ENCODE assay signal across 20 cellular contexts in the genomic region with DNA sequence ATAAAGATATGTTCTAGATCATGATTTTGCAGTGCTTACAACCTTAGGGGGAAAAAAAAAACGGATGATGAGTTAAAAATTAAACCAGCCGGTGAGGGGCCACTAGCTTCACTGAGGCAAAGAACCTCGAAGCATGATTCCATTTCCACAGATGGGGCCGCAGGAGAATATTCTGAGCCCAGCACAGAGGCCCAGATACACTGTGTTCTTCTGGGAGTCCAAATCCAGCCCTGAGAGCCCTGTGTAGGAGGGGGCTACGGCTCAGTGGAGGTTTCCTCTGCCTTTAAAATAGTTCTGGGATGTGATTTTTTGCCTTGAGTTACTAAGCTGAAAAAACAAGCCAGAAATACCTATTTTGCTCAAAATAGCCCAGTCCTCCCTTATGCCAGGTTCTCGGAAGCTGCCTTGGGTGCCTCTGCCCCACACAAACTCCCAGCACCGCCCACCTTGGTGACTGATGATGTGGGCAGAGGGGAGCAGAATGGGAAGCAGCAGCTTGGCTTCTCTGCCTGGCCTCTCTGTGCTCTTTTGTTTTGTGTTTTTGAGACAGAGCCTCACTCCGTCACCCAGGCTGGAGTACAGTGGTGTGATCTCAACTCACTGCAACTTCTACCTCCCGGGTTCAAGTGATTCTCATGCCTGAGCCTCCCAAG.
DNase-seq lines count a peak whose midpoint lies in the region; ATAC-seq and TF ChIP-seq lines count a peak whose summit lies in the region.
"Had no signal": no experiment of that assay in that cellular context is flagged by ENCODE, and none has a peak within 500 bp of the region (broad histone marks: within the 10 kb centered on the region; RNA-seq: fewer than 3 reads in every experiment).

No MANE protein-coding gene starts in this region.

- H3K27ac ChIP-seq in endodermal cell (ENCODE audit: low read depth, low read length) (no peak overlapping the region), GM23338 (ENCODE audit: low read depth) (no peak overlapping the region)
- H3K27ac ChIP-seq: A549 had no signal

- ATAC-seq in GM23338: no peak
- ATAC-seq: A549, GM12878 had no signal

- no peaks in the 10 kb centered on the region for H3K9me2 ChIP-seq in GM23338 (ENCODE audit: insufficient read depth)

- no peaks in the 10 kb centered on the region for H3K9me3 ChIP-seq in endodermal cell (ENCODE audit: control insufficient read depth, low read length)
- H3K9me3 ChIP-seq: A549, HAP-1 had no signal

- no peak overlapping the region for H3K4me2 ChIP-seq in GM23338
- H3K4me2 ChIP-seq: A549 had no signal

- TF ChIP-seq CTCF in endodermal cell (conservative IDR thresholded peaks at IDR 0.05) (no peak), GM23338 (conservative IDR thresholded peaks at IDR 0.05; ENCODE audit: low read depth in 2 of 2) (no peak)

- H3K36me3 ChIP-seq in endodermal cell (ENCODE audit: control insufficient read depth, insufficient read depth, low read length) (peaks cover 4% of the 10 kb centered on the region), GM23338 (ENCODE audit: insufficient read depth) (no peaks in the 10 kb centered on the region)
- H3K36me3 ChIP-seq: HAP-1 had no signal

- H3K4me1 ChIP-seq in endodermal cell (ENCODE audit: control insufficient read depth, insufficient read depth, low read length): peaks cover 3% of the 10 kb centered on the region
- peaks cover 10% of the 10 kb centered on the region; the same call in 1 of the 2 replicates for H3K4me1 ChIP-seq in GM23338 (ENCODE audit: insufficient read depth)
- H3K4me1 ChIP-seq: A549, HAP-1 had no signal

- no peak overlapping the region for H3K27ac Mint-ChIP-seq in endodermal cell
- H3K27ac Mint-ChIP-seq in GM23338: no peak overlapping the region
- H3K27ac Mint-ChIP-seq: CD4-positive, alpha-beta T cell; CD8-positive, alpha-beta memory T cell had no signal

- H3K27me3 ChIP-seq in endodermal cell (ENCODE audit: control insufficient read depth, insufficient read depth, low read length, poor library complexity, severe bottlenecking) (no peaks in the 10 kb centered on the region), GM23338 (ENCODE audit: insufficient read depth) (no peaks in the 10 kb centered on the region)

- WGBS in endodermal cell (ENCODE audit: insufficient coverage in 1 of 2, insufficient read length in 1 of 2), 2 experiments: 93 to 95% methylated on average over 6 to 9 of the region's 9 CpGs

- H2AFZ ChIP-seq in GM23338: no peak overlapping the region

- H3K79me2 ChIP-seq in GM23338 (replicated peaks; ENCODE audit: insufficient read depth): no peaks in the 10 kb centered on the region

- H3K4me3 ChIP-seq in endodermal cell (ENCODE audit: low read length): no peak overlapping the region
- H3K4me3 ChIP-seq in GM23338: no peak overlapping the region
- H3K4me3 ChIP-seq: A549, GM12878, HAP-1 had no signal

- H3K36me3 Mint-ChIP-seq in endodermal cell (ENCODE audit: low read depth) (peaks cover 30% of the 10 kb centered on the region), GM23338 (ENCODE audit: low read depth) (no peaks in the 10 kb centered on the region)

- no peaks in the 10 kb centered on the region for H3F3A ChIP-seq in GM23338 (replicated peaks; ENCODE audit: low read depth)

- H3K27me3 Mint-ChIP-seq in endodermal cell (ENCODE audit: insufficient read depth) (no peaks in the 10 kb centered on the region), GM23338 (ENCODE audit: insufficient read depth, low read depth, poor library complexity) (peaks cover 10% of the 10 kb centered on the region)
- H3K27me3 Mint-ChIP-seq: CD4-positive, alpha-beta T cell had no signal

- H3K9ac ChIP-seq in endodermal cell (ENCODE audit: extremely low read depth, low read length, poor library complexity, severe bottlenecking): no peak overlapping the region

- no peak overlapping the region for H3K4me3 Mint-ChIP-seq in endodermal cell
- H3K4me3 Mint-ChIP-seq in GM23338: no peak overlapping the region
- H3K4me3 Mint-ChIP-seq: CD4-positive, alpha-beta T cell; CD8-positive, alpha-beta memory T cell had no signal

- DNase-seq in CD1c-positive myeloid dendritic cell (ENCODE audit: extremely low spot score) (peak; percentile 51), DMS53 (lab: John Stamatoyannopoulos, UW) (peak; percentile 54), endodermal cell (peak; percentile 38), middle frontal gyrus (ENCODE audit: extremely low spot score, low spot score) (peak; percentile 29), kidney tubule cell (ENCODE audit: low spot score) (no peak), HUDEP-2 (lab: John Stamatoyannopoulos, UW; ENCODE audit: unreplicated experiment in 76 of 76) (no peak), GM23338 (ENCODE audit: low spot score) (no peak)
- no peak for DNase-seq in activated effector memory CD4-positive, alpha-beta T cell treated with Interleukin-2 at 50 U/mL for 16 hours
- DNase-seq: 8988T; ACHN; C1 segment of cervical spinal cord; CD4-positive, alpha-beta T cell; CD8-positive, alpha-beta memory T cell; DMS79; EL; GDM1; GOT3 had no signal

- H4K20me1 ChIP-seq in GM23338 (replicated peaks; ENCODE audit: insufficient read depth): no peaks in the 10 kb centered on the region

- H3K4me1 Mint-ChIP-seq in endodermal cell (peaks cover 25% of the 10 kb centered on the region), GM23338 (peaks cover 32% of the 10 kb centered on the region)

- H3K9me3 Mint-ChIP-seq in endodermal cell (peaks cover 1% of the 10 kb centered on the region), GM23338 (peaks cover 6% of the 10 kb centered on the region; the same call in 1 of the 3 replicates)
- H3K9me3 Mint-ChIP-seq: CD4-positive, alpha-beta T cell; CD8-positive, alpha-beta memory T cell had no signal

TF ChIP-seq in GM23338, 12 proteins besides CTCF, POLR2A, EP300 and RAD21:
- no peak for TF ChIP-seq STAT1 (IDR thresholded peaks at IDR 0.05; ENCODE audit: unreplicated experiment)
- no peak for TF ChIP-seq EZH2 (IDR thresholded peaks at IDR 0.05; ENCODE audit: low read depth, unreplicated experiment)
- TF ChIP-seq ZNF114 (CRISPR knock-in tag; IDR thresholded peaks at IDR 0.05): no peak
- TF ChIP-seq, protein P1, sequence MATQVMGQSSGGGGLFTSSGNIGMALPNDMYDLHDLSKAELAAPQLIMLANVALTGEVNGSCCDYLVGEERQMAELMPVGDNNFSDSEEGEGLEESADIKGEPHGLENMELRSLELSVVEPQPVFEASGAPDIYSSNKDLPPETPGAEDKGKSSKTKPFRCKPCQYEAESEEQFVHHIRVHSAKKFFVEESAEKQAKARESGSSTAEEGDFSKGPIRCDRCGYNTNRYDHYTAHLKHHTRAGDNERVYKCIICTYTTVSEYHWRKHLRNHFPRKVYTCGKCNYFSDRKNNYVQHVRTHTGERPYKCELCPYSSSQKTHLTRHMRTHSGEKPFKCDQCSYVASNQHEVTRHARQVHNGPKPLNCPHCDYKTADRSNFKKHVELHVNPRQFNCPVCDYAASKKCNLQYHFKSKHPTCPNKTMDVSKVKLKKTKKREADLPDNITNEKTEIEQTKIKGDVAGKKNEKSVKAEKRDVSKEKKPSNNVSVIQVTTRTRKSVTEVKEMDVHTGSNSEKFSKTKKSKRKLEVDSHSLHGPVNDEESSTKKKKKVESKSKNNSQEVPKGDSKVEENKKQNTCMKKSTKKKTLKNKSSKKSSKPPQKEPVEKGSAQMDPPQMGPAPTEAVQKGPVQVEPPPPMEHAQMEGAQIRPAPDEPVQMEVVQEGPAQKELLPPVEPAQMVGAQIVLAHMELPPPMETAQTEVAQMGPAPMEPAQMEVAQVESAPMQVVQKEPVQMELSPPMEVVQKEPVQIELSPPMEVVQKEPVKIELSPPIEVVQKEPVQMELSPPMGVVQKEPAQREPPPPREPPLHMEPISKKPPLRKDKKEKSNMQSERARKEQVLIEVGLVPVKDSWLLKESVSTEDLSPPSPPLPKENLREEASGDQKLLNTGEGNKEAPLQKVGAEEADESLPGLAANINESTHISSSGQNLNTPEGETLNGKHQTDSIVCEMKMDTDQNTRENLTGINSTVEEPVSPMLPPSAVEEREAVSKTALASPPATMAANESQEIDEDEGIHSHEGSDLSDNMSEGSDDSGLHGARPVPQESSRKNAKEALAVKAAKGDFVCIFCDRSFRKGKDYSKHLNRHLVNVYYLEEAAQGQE (IDR thresholded peaks at IDR 0.05; ENCODE audit: unreplicated experiment): no peak
- TF ChIP-seq POLR2AphosphoS5 (IDR thresholded peaks at IDR 0.05; ENCODE audit: low read depth): no peak

Comparison
In these comparisons a context has a peak if more than half of its experiments do, and no peak if none do; other contexts are left out.
1. DNase-seq: peak in CD1c-positive myeloid dendritic cell (single experiment), DMS53 (single experiment), endodermal cell (single experiment) and middle frontal gyrus (single experiment); none in kidney tubule cell (single experiment), HUDEP-2 (0 of 76), activated effector memory CD4-positive, alpha-beta T cell treated with Interleukin-2 at 50 U/mL for 16 hours (single experiment) and GM23338 (single experiment).